Comparison of ENCODE assay signal across 22 cellular contexts in the genomic region with DNA sequence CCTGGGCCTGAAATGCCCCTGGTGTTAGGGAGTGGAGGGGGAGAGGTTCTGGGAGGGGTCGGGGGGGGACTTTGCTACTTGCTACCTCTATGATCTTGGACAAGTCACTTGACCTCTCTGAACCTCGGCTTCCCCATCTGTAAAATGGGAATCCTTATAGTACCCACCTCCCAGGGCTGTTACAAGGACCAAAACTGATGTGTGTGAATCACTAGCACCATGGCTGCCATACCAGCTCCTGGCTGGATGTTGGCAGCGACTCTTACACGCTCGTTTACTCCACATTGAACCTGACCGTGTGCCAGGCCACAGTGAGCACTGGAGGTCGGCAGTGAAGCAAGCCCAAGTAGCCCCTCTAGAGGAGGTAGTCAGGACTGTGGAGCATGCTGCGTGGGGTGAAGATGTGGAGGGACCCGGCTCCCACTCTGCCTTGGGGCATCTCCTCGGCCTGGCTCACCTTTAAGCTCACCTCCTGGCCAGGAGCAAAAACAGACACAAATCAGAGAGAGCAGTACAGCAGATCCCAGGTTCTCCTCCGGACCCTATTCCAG. TPM values are rescaled to one million over a fixed set of nuclear protein-coding genes. Genes with fewer than 3 reads are reported as not detected.
A peak's percentile ranks its signal among the peaks of the same experiment; 100 is the strongest.
DNase-seq lines count a peak whose midpoint lies in the region; ATAC-seq and TF ChIP-seq lines count a peak whose summit lies in the region.
"Had no signal": no experiment of that assay in that cellular context is flagged by ENCODE, and none has a peak within 500 bp of the region (broad histone marks: within the 10 kb centered on the region; RNA-seq: fewer than 3 reads in every experiment).

No MANE protein-coding gene starts in this region.

- H2BK120ac ChIP-seq in neuronal stem cell (ENCODE audit: low read depth, low read length): no peak overlapping the region

- no peaks in the 10 kb centered on the region for H3K27me3 ChIP-seq in BLaER1 treated with 17β-estradiol and CSF1 and Interleukin-3, amounts not matched to agents 10 nM and 100 nM
- H3K27me3 ChIP-seq in neuronal stem cell (ENCODE audit: control insufficient read depth in 3 of 3, insufficient read depth in 3 of 3, low read depth in 1 of 3, low read length in 3 of 3): peaks cover 0 to 5% (median 0%) of the 10 kb centered on the region in 3 experiments

- H4K91ac ChIP-seq in neuronal stem cell (ENCODE audit: low read depth, low read length, poor library complexity): no peak overlapping the region

- H3K4me1 Mint-ChIP-seq in chondrocyte (ENCODE audit: low read depth): peaks cover 28% of the 10 kb centered on the region

- H2AFZ ChIP-seq in neuronal stem cell (ENCODE audit: low read length): no peak overlapping the region

- H3K4me3 Mint-ChIP-seq in chondrocyte (ENCODE audit: unreplicated experiment): no peak overlapping the region
- H3K4me3 Mint-ChIP-seq: activated CD4-positive, alpha-beta T cell treated with anti-CD3 and anti-CD28 coated beads for 36 hours; central memory CD8-positive, alpha-beta T cell; naive thymus-derived CD8-positive, alpha-beta T cell; T-helper 17 cell had no signal

- H3K9me3 ChIP-seq in BLaER1 treated with 17β-estradiol and CSF1 and Interleukin-3, amounts not matched to agents 10 nM and 100 nM (replicated peaks in 1 of 11): peaks cover 0 to 7% (median 4%) of the 10 kb centered on the region in 11 experiments; a peak in 10 of 22 replicates
- H3K9me3 ChIP-seq in neuronal stem cell (replicated peaks in 1 of 2; ENCODE audit: control insufficient read depth in 2 of 2, insufficient read depth in 1 of 2, low read depth in 1 of 2, low read length in 2 of 2): peaks cover 0 to 17% of the 10 kb centered on the region in 2 donors

- no peak for TF ChIP-seq CTCF in chondrocyte (IDR thresholded peaks at IDR 0.05)

- H4K8ac ChIP-seq in neuronal stem cell (ENCODE audit: low read depth, low read length): no peak overlapping the region

- no peak overlapping the region for H3K4me3 ChIP-seq in BLaER1 treated with 17β-estradiol and CSF1 and Interleukin-3, amounts not matched to agents 10 nM and 100 nM
- no peak overlapping the region for H3K4me3 ChIP-seq in neuronal stem cell (ENCODE audit: low read length in 2 of 2)

- peaks cover 2% of the 10 kb centered on the region for H3K36me3 Mint-ChIP-seq in chondrocyte (ENCODE audit: low read depth)

- no peaks in the 10 kb centered on the region for H3K27me3 Mint-ChIP-seq in chondrocyte (ENCODE audit: low read depth)
- H3K27me3 Mint-ChIP-seq: activated CD4-positive, alpha-beta T cell treated with anti-CD3 and anti-CD28 coated beads for 36 hours; central memory CD8-positive, alpha-beta T cell had no signal

- H3K4me1 ChIP-seq in BLaER1 treated with 17β-estradiol and CSF1 and Interleukin-3, amounts not matched to agents 10 nM and 100 nM: peaks cover 4 to 29% (median 10%) of the 10 kb centered on the region in 10 experiments; a peak in 19 of 20 replicates
- H3K4me1 ChIP-seq in neuronal stem cell (ENCODE audit: control insufficient read depth in 2 of 2, insufficient read depth in 1 of 2, low read depth in 1 of 2, low read length in 2 of 2): peaks cover 3% of the 10 kb centered on the region in 2 donors

- H3K4me2 ChIP-seq in BLaER1 treated with 17β-estradiol and CSF1 and Interleukin-3, amounts not matched to agents 10 nM and 100 nM: peak overlapping the region in 6 of 11 experiments; percentile 1 to 53 (median 39); a peak in 7 of 22 replicates
- no peak overlapping the region for H3K4me2 ChIP-seq in neuronal stem cell (ENCODE audit: insufficient read depth, low read length, poor library complexity, severe bottlenecking)

- H4K20me1 ChIP-seq in BLaER1 treated with 17β-estradiol and CSF1 and Interleukin-3, amounts not matched to agents 10 nM and 100 nM: no peaks in the 10 kb centered on the region; a peak in 1 of 22 replicates

- H3K23ac ChIP-seq in neuronal stem cell (ENCODE audit: low read depth, low read length, poor library complexity): no peak overlapping the region

- peak overlapping the region in 2 of 11 experiments; percentile 18 to 30; a peak in 1 of 22 replicates for H3K9ac ChIP-seq in BLaER1 treated with 17β-estradiol and CSF1 and Interleukin-3, amounts not matched to agents 10 nM and 100 nM
- H3K9ac ChIP-seq in neuronal stem cell (ENCODE audit: low read depth, low read length, poor library complexity): no peak overlapping the region

- peak overlapping the region; percentile 88 for H2BK12ac ChIP-seq in neuronal stem cell (ENCODE audit: low read length)

- H2BK5ac ChIP-seq in neuronal stem cell (ENCODE audit: low read length): peak overlapping the region; percentile 26

- no CpG with 5 or more reads among the region's 11 CpGs for WGBS in neuronal stem cell (ENCODE audit: extremely low coverage in 2 of 2, insufficient read length in 2 of 2, insufficient replicate concordance in 1 of 2), 2 donors

- H3K18ac ChIP-seq in neuronal stem cell (ENCODE audit: low read length): peak overlapping the region; percentile 19

- H3K27ac ChIP-seq in BLaER1 treated with 17β-estradiol and CSF1 and Interleukin-3, amounts not matched to agents 10 nM and 100 nM: peak overlapping the region in 4 of 11 experiments; percentile 3 to 53 (median 22); a peak in 3 of 22 replicates
- no peak overlapping the region for H3K27ac ChIP-seq in neuronal stem cell (replicated peaks; ENCODE audit: low read length)

- no peak overlapping the region for H2AK5ac ChIP-seq in neuronal stem cell (ENCODE audit: low read depth, low read length)

- H3K27ac Mint-ChIP-seq in chondrocyte (ENCODE audit: unreplicated experiment): peak overlapping the region; percentile 7
- H3K27ac Mint-ChIP-seq: activated CD4-positive, alpha-beta T cell treated with anti-CD3 and anti-CD28 coated beads for 36 hours; naive thymus-derived CD8-positive, alpha-beta T cell; T-helper 17 cell had no signal

- peak overlapping the region; percentile 4 for H3K14ac ChIP-seq in neuronal stem cell (ENCODE audit: low read length)

- peaks cover 3% of the 10 kb centered on the region for H3K9me3 Mint-ChIP-seq in chondrocyte (ENCODE audit: low read depth)
- H3K9me3 Mint-ChIP-seq: central memory CD8-positive, alpha-beta T cell had no signal

- peaks cover 3% of the 10 kb centered on the region for H3K79me1 ChIP-seq in neuronal stem cell (ENCODE audit: low read depth, low read length)

- no peak for ATAC-seq in GM21423 (IDR thresholded peaks at IDR 0.05; ENCODE audit: unreplicated experiment)
- no peak for ATAC-seq in GM19397 (IDR thresholded peaks at IDR 0.05; ENCODE audit: unreplicated experiment)
- ATAC-seq: activated CD4-positive, alpha-beta T cell treated with anti-CD3 and anti-CD28 coated beads for 36 hours; naive thymus-derived CD8-positive, alpha-beta T cell; stimulated activated naive CD8-positive, alpha-beta T cell treated with anti-CD3 and anti-CD28 coated beads, Interleukin-15, Interleukin-2, amounts not matched to agents 100 U/mL and 50 U/mL, for 24 hours; T-helper 17 cell had no signal

- H3K36me3 ChIP-seq in BLaER1 treated with 17β-estradiol and CSF1 and Interleukin-3, amounts not matched to agents 10 nM and 100 nM: no peaks in the 10 kb centered on the region
- peaks cover 0 to 2% of the 10 kb centered on the region in 2 donors for H3K36me3 ChIP-seq in neuronal stem cell (replicated peaks in 1 of 2; ENCODE audit: control insufficient read depth in 2 of 2, insufficient read depth in 2 of 2, low read length in 2 of 2)

- H3K4ac ChIP-seq in neuronal stem cell (ENCODE audit: low read length): no peak overlapping the region

- peak overlapping the region; percentile 93 for H2BK15ac ChIP-seq in neuronal stem cell (ENCODE audit: low read length)

- peak; percentile 5 for DNase-seq in activated CD4-positive, alpha-beta T cell treated with anti-CD3 and anti-CD28 coated beads for 1 hour
- DNase-seq in activated CD4-positive, alpha-beta T cell treated with anti-CD3 and anti-CD28 coated beads, Interleukin-2, amount 50 U/mL, for 1 hour: no peak
- DNase-seq in chondrocyte (ENCODE audit: low spot score) (peak; percentile 70), neuronal stem cell (ENCODE audit: low spot score) (no peak), NCI-H1417 (lab: John Stamatoyannopoulos, UW) (no peak)
- DNase-seq: activated CD4-positive, alpha-beta T cell treated with anti-CD3 and anti-CD28 coated beads for 36 hours; activated T-cell treated with anti-CD3 and anti-CD28 coated beads, Interleukin-2, amount 50 U/mL, for 1 hour; Calu3; dermis blood vessel endothelial cell; DND-41; GF-D8; naive thymus-derived CD8-positive, alpha-beta T cell; NCI-H1105 treated with DMSO at 0.1 percent for 48 hours; NCI-H2029; NCI-H524 treated with DMSO at 0.1 percent for 48 hours; NK-92 treated with Interleukin-12 subunit alpha and Interleukin-12 subunit beta, amount 100 ng/mL, for 24 hours; stimulated activated naive CD8-positive, alpha-beta T cell treated with anti-CD3 and anti-CD28 coated beads, Interleukin-15, Interleukin-2, amounts not matched to agents 100 U/mL and 50 U/mL, for 24 hours; T-helper 17 cell had no signal

RNA-seq across cellular contexts. Expression of a gene that starts 28.9 kb away (rescaled TPM):
- 11.0 to 16.2 TPM (median 15.2 TPM) in 3 replicates for total RNA-seq in chondrocyte
- polyA plus RNA-seq in neuronal stem cell (2013, experiment 1 of 2): 42.1 TPM
- polyA plus RNA-seq in neuronal stem cell (2013, experiment 2 of 2): 42.3 TPM

Comparison
In these comparisons a context has a peak if more than half of its experiments do, and no peak if none do; other contexts are left out.
1. DNase-seq: peak in activated CD4-positive, alpha-beta T cell treated with anti-CD3 and anti-CD28 coated beads for 1 hour (single experiment) and chondrocyte (single experiment); none in activated CD4-positive, alpha-beta T cell treated with anti-CD3 and anti-CD28 coated beads, Interleukin-2, amount 50 U/mL, for 1 hour (single experiment), neuronal stem cell (single experiment) and NCI-H1417 (0 of 3).